In the genomic region with DNA sequence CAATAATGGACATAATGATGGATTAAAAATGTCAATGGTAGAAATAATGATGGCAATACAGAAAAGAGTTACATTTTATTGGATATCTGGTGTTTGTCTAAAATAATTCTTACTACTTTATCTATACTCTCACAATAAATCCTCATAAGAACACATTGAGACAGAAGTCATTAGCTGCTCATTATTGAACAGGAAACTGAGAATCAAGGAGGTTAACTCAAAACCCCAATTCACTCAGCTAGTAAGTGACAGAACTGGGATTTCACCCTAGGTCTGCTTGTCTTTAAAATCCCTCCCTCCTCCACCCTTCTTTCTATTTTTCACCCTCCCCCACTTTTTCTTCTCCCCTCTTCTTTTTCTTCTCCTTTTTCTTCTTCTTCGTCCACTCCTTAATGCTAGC, we compare ENCODE assay signal across 30 cellular contexts.
"Had no signal": no experiment of that assay in that cellular context is flagged by ENCODE, and none has a peak within 500 bp of the region (broad histone marks: within the 10 kb centered on the region; RNA-seq: fewer than 3 reads in every experiment).

No MANE protein-coding gene starts in this region.

- ATAC-seq: natural killer cell; psoas muscle; right cardiac atrium; right lobe of liver; stimulated activated effector memory CD8-positive, alpha-beta T cell treated with anti-CD3 and anti-CD28 coated beads, Interleukin-12 subunit alpha, Interleukin-12 subunit beta, amount 100 ng/mL, for 72 hours; stimulated activated naive B cell treated with anti-CD40 and anti-IgM and Interleukin-4, amounts not matched to agents 10 μg/mL and 1 μg/mL and 100 μg/mL, for 72 hours had no signal

- H3K27me3 ChIP-seq: neutrophil, ovary, right lobe of liver, sigmoid colon, stomach, thyroid gland, tibial nerve, upper lobe of left lung, vagina had no signal

- H3K9ac ChIP-seq: parathyroid adenoma had no signal

- H3K27ac ChIP-seq: neutrophil, ovary, parathyroid adenoma, psoas muscle, right lobe of liver, sigmoid colon, stomach, thoracic aorta, thyroid gland, tibial nerve, upper lobe of left lung, vagina had no signal

- H3K9me3 Mint-ChIP-seq: stimulated activated effector memory CD8-positive, alpha-beta T cell treated with anti-CD3 and anti-CD28 coated beads, Interleukin-12 subunit alpha, Interleukin-12 subunit beta, amount 100 ng/mL, for 72 hours had no signal

- H3K9me3 ChIP-seq: neutrophil, ovary, psoas muscle, right lobe of liver, sigmoid colon, stomach, thoracic aorta, thyroid gland, tibial nerve, upper lobe of left lung, vagina had no signal

- H3K4me3 Mint-ChIP-seq: natural killer cell; nephron progenitor cell; neural crest cell; stimulated activated effector memory CD8-positive, alpha-beta T cell treated with anti-CD3 and anti-CD28 coated beads, Interleukin-12 subunit alpha, Interleukin-12 subunit beta, amount 100 ng/mL, for 72 hours; stimulated activated naive B cell treated with anti-CD40 and anti-IgM and Interleukin-4, amounts not matched to agents 10 μg/mL and 1 μg/mL and 100 μg/mL, for 72 hours; stimulated activated naive CD8-positive, alpha-beta T cell treated with anti-CD3 and anti-CD28 coated beads, Interleukin-15, Interleukin-2, amounts not matched to agents 100 ng/mL and 50 ng/mL, for 24 hours had no signal

- H2AFZ ChIP-seq: parathyroid adenoma had no signal

- H3K4me1 Mint-ChIP-seq: natural killer cell; stimulated activated effector memory CD8-positive, alpha-beta T cell treated with anti-CD3 and anti-CD28 coated beads, Interleukin-12 subunit alpha, Interleukin-12 subunit beta, amount 100 ng/mL, for 72 hours; stimulated activated naive B cell treated with anti-CD40 and anti-IgM and Interleukin-4, amounts not matched to agents 10 μg/mL and 1 μg/mL and 100 μg/mL, for 72 hours had no signal

- H3K4me3 ChIP-seq: ovary, psoas muscle, right lobe of liver, sigmoid colon, stomach, thoracic aorta, thyroid gland, tibial nerve, upper lobe of left lung, vagina had no signal

- H3K79me2 ChIP-seq: parathyroid adenoma had no signal

- FAIRE-seq: small intestine, urothelium cell line had no signal

- DNase-seq: natural killer cell; nephron progenitor cell; nucleus accumbens; ovary; posterior cingulate gyrus; psoas muscle; right cardiac atrium; right lobe of liver; sigmoid colon; small intestine; stimulated activated CD4-positive, alpha-beta T cell treated with anti-CD3 and anti-CD28 coated beads, Interleukin-15, amount 100 ng/mL, for 24 hours; stimulated activated CD4-positive, alpha-beta T cell treated with anti-CD3 and anti-CD28 coated beads, Interleukin-2, amount 100 ng/mL, for 24 hours; stimulated activated CD4-positive, alpha-beta T cell treated with anti-CD3 and anti-CD28 coated beads, Interleukin-2, amount 100 ng/mL, for 48 hours; stimulated activated CD4-positive, alpha-beta T cell treated with anti-CD3 and anti-CD28 coated beads, Interleukin-4, amount 100 ng/mL, for 24 hours; stimulated activated naive B cell treated with anti-CD40 and anti-IgM and Interleukin-4, amounts not matched to agents 10 μg/mL and 1 μg/mL and 100 μg/mL, for 72 hours; stimulated activated naive CD4-positive, alpha-beta T cell treated with Interleukin-2 at 50 U/mL for 16 hours; stomach; thyroid gland; trophoblast cell; upper lobe of left lung had no signal

- H3K4me1 ChIP-seq: parathyroid adenoma, psoas muscle, right lobe of liver, sigmoid colon, stomach, thyroid gland, upper lobe of left lung, vagina had no signal

- H3K36me3 ChIP-seq: neutrophil, ovary, right lobe of liver, sigmoid colon, stomach, thoracic aorta, thyroid gland, tibial nerve, upper lobe of left lung, vagina had no signal

- H3K27ac Mint-ChIP-seq: natural killer cell; progenitor cell of endocrine pancreas; stimulated activated effector memory CD8-positive, alpha-beta T cell treated with anti-CD3 and anti-CD28 coated beads, Interleukin-12 subunit alpha, Interleukin-12 subunit beta, amount 100 ng/mL, for 72 hours; stimulated activated naive B cell treated with anti-CD40 and anti-IgM and Interleukin-4, amounts not matched to agents 10 μg/mL and 1 μg/mL and 100 μg/mL, for 72 hours; stimulated activated naive CD8-positive, alpha-beta T cell treated with anti-CD3 and anti-CD28 coated beads, Interleukin-15, Interleukin-2, amounts not matched to agents 100 ng/mL and 50 ng/mL, for 24 hours had no signal

- H3K36me3 Mint-ChIP-seq: natural killer cell; stimulated activated effector memory CD8-positive, alpha-beta T cell treated with anti-CD3 and anti-CD28 coated beads, Interleukin-12 subunit alpha, Interleukin-12 subunit beta, amount 100 ng/mL, for 72 hours; stimulated activated naive B cell treated with anti-CD40 and anti-IgM and Interleukin-4, amounts not matched to agents 10 μg/mL and 1 μg/mL and 100 μg/mL, for 72 hours had no signal
